Comparison of ENCODE assay signal across 1 cellular context in the genomic region with DNA sequence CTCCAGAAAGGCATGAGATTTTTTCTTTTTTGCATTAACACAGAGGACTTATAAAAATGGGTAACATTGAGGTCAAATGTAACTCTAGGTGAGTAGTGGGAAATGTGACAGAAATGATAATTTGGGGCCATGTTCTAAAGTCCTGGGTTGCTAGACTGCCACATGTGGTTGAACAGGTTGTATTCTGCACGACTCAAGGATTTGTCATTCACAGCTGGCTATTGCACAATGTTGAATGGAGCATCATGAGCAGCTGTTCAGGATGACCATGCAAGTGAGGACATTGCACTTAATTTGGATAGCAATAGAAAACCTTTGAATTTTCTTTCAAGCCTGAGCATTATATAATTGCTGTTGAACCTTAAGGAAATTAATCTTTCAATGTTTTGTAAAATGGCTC.
TF ChIP-seq lines count a peak whose summit lies in the region.

No MANE protein-coding gene starts in this region.

TF ChIP-seq in WTC11, 78 proteins besides CTCF, POLR2A, EP300 and RAD21 (continued from another document):
- TF ChIP-seq ZNF396 (CRISPR knock-in tag; IDR thresholded peaks at IDR 0.05; ENCODE audit: borderline replicate concordance) (no peak), PRRX2 (CRISPR knock-in tag; IDR thresholded peaks at IDR 0.05) (no peak), ZNF219 (CRISPR knock-in tag; IDR thresholded peaks at IDR 0.05; ENCODE audit: borderline replicate concordance) (no peak), ZBTB21 (CRISPR knock-in tag; IDR thresholded peaks at IDR 0.05; ENCODE audit: borderline replicate concordance) (no peak), ATF1 (CRISPR knock-in tag; IDR thresholded peaks at IDR 0.05) (no peak), ZNF416 (CRISPR knock-in tag; IDR thresholded peaks at IDR 0.05) (no peak), RORB (CRISPR knock-in tag; IDR thresholded peaks at IDR 0.05) (no peak), MLX (CRISPR knock-in tag; IDR thresholded peaks at IDR 0.05) (no peak), KAT7 (CRISPR knock-in tag; IDR thresholded peaks at IDR 0.05; ENCODE audit: borderline replicate concordance) (no peak), E2F1 (CRISPR knock-in tag; IDR thresholded peaks at IDR 0.05) (no peak), CREB1 (CRISPR knock-in tag; IDR thresholded peaks at IDR 0.05) (no peak), ZNF671 (CRISPR knock-in tag; IDR thresholded peaks at IDR 0.05) (no peak), FOXJ3 (CRISPR knock-in tag; IDR thresholded peaks at IDR 0.05; ENCODE audit: borderline replicate concordance) (no peak), GRHL2 (CRISPR knock-in tag; IDR thresholded peaks at IDR 0.05; ENCODE audit: insufficient replicate concordance, severe bottlenecking) (no peak)
- TF ChIP-seq, protein P1, sequence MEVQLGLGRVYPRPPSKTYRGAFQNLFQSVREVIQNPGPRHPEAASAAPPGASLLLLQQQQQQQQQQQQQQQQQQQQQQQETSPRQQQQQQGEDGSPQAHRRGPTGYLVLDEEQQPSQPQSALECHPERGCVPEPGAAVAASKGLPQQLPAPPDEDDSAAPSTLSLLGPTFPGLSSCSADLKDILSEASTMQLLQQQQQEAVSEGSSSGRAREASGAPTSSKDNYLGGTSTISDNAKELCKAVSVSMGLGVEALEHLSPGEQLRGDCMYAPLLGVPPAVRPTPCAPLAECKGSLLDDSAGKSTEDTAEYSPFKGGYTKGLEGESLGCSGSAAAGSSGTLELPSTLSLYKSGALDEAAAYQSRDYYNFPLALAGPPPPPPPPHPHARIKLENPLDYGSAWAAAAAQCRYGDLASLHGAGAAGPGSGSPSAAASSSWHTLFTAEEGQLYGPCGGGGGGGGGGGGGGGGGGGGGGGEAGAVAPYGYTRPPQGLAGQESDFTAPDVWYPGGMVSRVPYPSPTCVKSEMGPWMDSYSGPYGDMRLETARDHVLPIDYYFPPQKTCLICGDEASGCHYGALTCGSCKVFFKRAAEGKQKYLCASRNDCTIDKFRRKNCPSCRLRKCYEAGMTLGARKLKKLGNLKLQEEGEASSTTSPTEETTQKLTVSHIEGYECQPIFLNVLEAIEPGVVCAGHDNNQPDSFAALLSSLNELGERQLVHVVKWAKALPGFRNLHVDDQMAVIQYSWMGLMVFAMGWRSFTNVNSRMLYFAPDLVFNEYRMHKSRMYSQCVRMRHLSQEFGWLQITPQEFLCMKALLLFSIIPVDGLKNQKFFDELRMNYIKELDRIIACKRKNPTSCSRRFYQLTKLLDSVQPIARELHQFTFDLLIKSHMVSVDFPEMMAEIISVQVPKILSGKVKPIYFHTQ (CRISPR knock-in tag; IDR thresholded peaks at IDR 0.05), result no peak
- TF ChIP-seq, protein P2, sequence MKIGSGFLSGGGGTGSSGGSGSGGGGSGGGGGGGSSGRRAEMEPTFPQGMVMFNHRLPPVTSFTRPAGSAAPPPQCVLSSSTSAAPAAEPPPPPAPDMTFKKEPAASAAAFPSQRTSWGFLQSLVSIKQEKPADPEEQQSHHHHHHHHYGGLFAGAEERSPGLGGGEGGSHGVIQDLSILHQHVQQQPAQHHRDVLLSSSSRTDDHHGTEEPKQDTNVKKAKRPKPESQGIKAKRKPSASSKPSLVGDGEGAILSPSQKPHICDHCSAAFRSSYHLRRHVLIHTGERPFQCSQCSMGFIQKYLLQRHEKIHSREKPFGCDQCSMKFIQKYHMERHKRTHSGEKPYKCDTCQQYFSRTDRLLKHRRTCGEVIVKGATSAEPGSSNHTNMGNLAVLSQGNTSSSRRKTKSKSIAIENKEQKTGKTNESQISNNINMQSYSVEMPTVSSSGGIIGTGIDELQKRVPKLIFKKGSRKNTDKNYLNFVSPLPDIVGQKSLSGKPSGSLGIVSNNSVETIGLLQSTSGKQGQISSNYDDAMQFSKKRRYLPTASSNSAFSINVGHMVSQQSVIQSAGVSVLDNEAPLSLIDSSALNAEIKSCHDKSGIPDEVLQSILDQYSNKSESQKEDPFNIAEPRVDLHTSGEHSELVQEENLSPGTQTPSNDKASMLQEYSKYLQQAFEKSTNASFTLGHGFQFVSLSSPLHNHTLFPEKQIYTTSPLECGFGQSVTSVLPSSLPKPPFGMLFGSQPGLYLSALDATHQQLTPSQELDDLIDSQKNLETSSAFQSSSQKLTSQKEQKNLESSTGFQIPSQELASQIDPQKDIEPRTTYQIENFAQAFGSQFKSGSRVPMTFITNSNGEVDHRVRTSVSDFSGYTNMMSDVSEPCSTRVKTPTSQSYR (CRISPR knock-in tag; IDR thresholded peaks at IDR 0.05), result no peak
